In the genomic region with DNA sequence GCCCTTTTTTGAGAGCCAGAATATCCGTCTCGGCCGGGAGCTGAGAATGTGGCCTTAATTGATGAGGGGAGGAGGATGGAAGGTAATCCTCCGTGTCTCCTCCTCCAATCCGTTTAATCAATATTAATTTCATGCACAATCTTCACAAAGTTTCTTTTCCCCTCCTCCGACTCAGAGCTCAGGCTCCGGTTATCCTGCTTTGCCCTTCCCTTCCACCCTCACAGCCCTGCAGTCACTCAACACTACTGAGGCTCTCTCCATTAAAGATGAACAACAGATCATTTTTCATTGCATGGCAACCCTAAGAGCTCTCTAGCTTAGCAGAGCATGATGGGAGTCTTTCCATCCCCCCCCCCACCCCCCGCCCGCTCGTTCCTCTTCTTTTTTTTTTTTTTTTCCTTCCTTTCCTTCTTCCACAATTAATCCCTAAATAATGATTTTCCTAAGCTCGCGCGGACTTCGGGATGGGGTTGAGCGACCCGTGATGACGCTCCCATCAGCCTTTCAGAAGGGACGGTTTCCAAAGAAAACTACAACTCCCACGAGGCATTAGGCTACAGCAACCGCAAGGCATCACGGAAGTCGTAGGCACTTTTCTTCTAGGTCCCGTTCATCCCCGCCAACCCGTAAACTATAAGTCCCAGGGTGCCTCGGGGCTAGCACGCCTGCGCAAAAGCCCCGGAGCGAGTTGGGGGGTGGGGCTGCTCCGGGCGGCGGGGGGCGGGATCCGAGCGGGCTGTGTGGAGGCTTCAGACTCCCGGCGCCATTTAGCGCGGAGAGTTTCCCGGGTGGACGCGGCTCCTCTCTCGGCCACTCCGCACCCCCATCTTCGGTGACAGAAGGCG, we compare ENCODE assay signal across 7 cellular contexts. TPM values are rescaled to one million over a fixed set of nuclear protein-coding genes. Genes with fewer than 3 reads are reported as not detected.
DNase-seq lines count a peak whose midpoint lies in the region; ATAC-seq, FAIRE-seq and TF ChIP-seq lines count a peak whose summit lies in the region.

A gene (plus strand): TSS at position 752 of the 845 bp plus-strand sequence. CDS start 987 bp downstream, outside the sequence.

- no peaks in the 10 kb centered on the region for H3K9me2 ChIP-seq in hepatocyte (replicated peaks; ENCODE audit: insufficient read depth)

- H3K9me3 ChIP-seq in hepatocyte (ENCODE audit: low read depth): no peaks in the 10 kb centered on the region

- ATAC-seq in HG02981 (IDR thresholded peaks at IDR 0.05; ENCODE audit: unreplicated experiment): peak; percentile 56

- H3K79me2 ChIP-seq in hepatocyte: peaks cover 41% of the 10 kb centered on the region

- DNase-seq in GM18507 (ENCODE audit: extremely low spot score, insufficient read length, low read depth): peak; percentile 82
- peak; percentile 92 for DNase-seq in NCI-H2029 treated with DMSO at 0.1 percent for 48 hours (lab: John Stamatoyannopoulos, UW)
- DNase-seq in T-helper 9 cell: peak; percentile 98
- DNase-seq in astrocyte of the cerebellum (ENCODE audit: low read depth): peak; percentile 98
- peak; percentile 99 for DNase-seq in hepatocyte (ENCODE audit: low spot score)
- DNase-seq in renal cortical epithelial cell (ENCODE audit: low read depth): peak; percentile 99

- peak within 1 kb of the TSS; percentile 69 for H2AFZ ChIP-seq in hepatocyte

- peak within 1 kb of the TSS; percentile 90 for H3K4me2 ChIP-seq in hepatocyte

- H3K27me3 ChIP-seq in hepatocyte: no peaks in the 10 kb centered on the region

- in situ Hi-C loops in astrocyte of the cerebellum (cut with HindIII; ENCODE audit: low sequenced_read_pairs): no loop called here

- 1% methylated on average over 29 of the region's 47 CpGs for WGBS in hepatocyte (ENCODE audit: low lambda C conversion rate, missing lambda C conversion rate)

- TF ChIP-seq CTCF in astrocyte of the cerebellum (IDR thresholded peaks at IDR 0.05; ENCODE audit: low read depth, low read length, missing control alignments) (no peak), hepatocyte (IDR thresholded peaks at IDR 0.05; ENCODE audit: poor library complexity) (no peak)

- FAIRE-seq in GM18507 (lab: Jason Lieb, UNC): peak; percentile 98

- H3K4me1 ChIP-seq in hepatocyte (ENCODE audit: insufficient read depth): peaks cover 12% of the 10 kb centered on the region

- H3K4me3 ChIP-seq in astrocyte of the cerebellum (ENCODE audit: low read depth, low read length) (peak within 1 kb of the TSS; percentile 90), hepatocyte (peak within 1 kb of the TSS; percentile 23)

- no peaks in the 10 kb centered on the region for H3K36me3 ChIP-seq in hepatocyte (replicated peaks; ENCODE audit: insufficient read depth, low read depth)

- peaks cover 38% of the 10 kb centered on the region for H4K20me1 ChIP-seq in hepatocyte (ENCODE audit: insufficient read depth, poor library complexity, severe bottlenecking)

- peak within 1 kb of the TSS; percentile 97 for H3K27ac ChIP-seq in hepatocyte

RNA-seq across cellular contexts. Expression of the gene that starts here (rescaled TPM):
- 62.6 and 63.7 TPM in 2 replicates for total RNA-seq in hepatocyte
- polyA plus RNA-seq in hepatocyte: 51.2 and 58.5 TPM in 2 replicates
- 43.9 and 222 TPM in 2 replicates for total RNA-seq in renal cortical epithelial cell

Comparison
In these comparisons a context has a peak if more than half of its experiments do, and no peak if none do; other contexts are left out.
1. Peak in every context shown above with its lines: DNase-seq, ATAC-seq, H3K4me3 ChIP-seq and H3K27ac ChIP-seq.